In the genomic region with DNA sequence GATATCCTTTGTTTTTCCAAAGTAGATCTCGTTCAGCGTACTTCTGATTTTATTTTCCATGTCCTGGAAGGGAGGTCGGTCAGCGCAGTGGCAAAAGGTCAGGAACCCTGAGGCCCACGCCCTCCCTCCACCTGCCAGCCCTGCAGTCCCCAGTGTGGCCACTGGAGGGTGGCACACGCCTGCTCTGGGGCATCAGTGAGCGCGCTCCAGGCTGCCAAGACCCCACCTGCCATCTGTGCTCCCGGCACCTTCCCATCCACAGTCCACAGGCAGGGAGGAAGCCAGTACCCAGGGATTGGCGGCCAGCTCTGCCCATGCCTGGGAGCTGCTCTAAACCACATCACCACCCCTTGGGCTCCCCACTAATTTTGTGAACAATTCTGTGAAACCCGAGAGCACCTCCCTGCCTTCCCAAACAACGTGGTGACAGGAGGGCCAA, we compare ENCODE assay signal across 8 cellular contexts. TPM values are rescaled to one million over a fixed set of nuclear protein-coding genes. Genes with fewer than 3 reads are reported as not detected.
DNase-seq lines count a peak whose midpoint lies in the region; ATAC-seq and TF ChIP-seq lines count a peak whose summit lies in the region.

No MANE protein-coding gene starts in this region.

- no peaks in the 10 kb centered on the region for H3F3A ChIP-seq in OCI-LY1 (ENCODE audit: insufficient read depth, low read length)

- H4K20me1 ChIP-seq in OCI-LY1 (ENCODE audit: insufficient read depth, low read length), result no peaks in the 10 kb centered on the region

- DNase-seq in AG09309 (ENCODE audit: low read depth) (no peak), GM19238 (ENCODE audit: insufficient read length, low spot score) (peak; percentile 45), foreskin keratinocyte (no peak), KG1 (lab: John Stamatoyannopoulos, UW) (no peak), amniotic stem cell (lab: John Stamatoyannopoulos, UW) (no peak)
- DNase-seq in activated T-helper 9 cell treated with anti-CD3 and anti-CD28 coated beads, Interleukin-2, amount 50 U/mL, for 16 hours (ENCODE audit: low read depth), result peak; percentile 12

- no peaks in the 10 kb centered on the region for H3K9me2 ChIP-seq in OCI-LY1 (ENCODE audit: low read depth, low read length)

- no peak overlapping the region for H3K4me2 ChIP-seq in OCI-LY1 (ENCODE audit: low read length)
- H3K4me2 ChIP-seq in parathyroid adenoma (ENCODE audit: low read length), result no peak overlapping the region

- H3K9me3 ChIP-seq in OCI-LY1 (ENCODE audit: low read length), result no peaks in the 10 kb centered on the region
- H3K9me3 ChIP-seq in parathyroid adenoma (ENCODE audit: control insufficient read depth, low read length), result no peaks in the 10 kb centered on the region

- H3K36me3 ChIP-seq in OCI-LY1 (ENCODE audit: insufficient read depth, low read length) (peaks cover 4% of the 10 kb centered on the region; the same call in 1 of the 2 replicates), parathyroid adenoma (ENCODE audit: control insufficient read depth, insufficient read depth, low read length) (no peaks in the 10 kb centered on the region)

- H3K27ac ChIP-seq in OCI-LY1 (ENCODE audit: low read depth, low read length, poor library complexity, severe bottlenecking), result no peak overlapping the region
- H3K27ac ChIP-seq in foreskin keratinocyte, result no peak overlapping the region
- no peak overlapping the region for H3K27ac ChIP-seq in parathyroid adenoma

- H2AFZ ChIP-seq in OCI-LY1 (ENCODE audit: low read length) (no peak overlapping the region), parathyroid adenoma (no peak overlapping the region)

- peak; percentile 64 for ATAC-seq in foreskin keratinocyte

- TF ChIP-seq CTCF in AG09309 (IDR thresholded peaks at IDR 0.05; ENCODE audit: control insufficient read depth, insufficient read depth, low read depth, low read length, missing control alignments) (peak; percentile 95), OCI-LY1 (IDR thresholded peaks at IDR 0.05; ENCODE audit: low read length) (peak; percentile 96), foreskin keratinocyte (conservative IDR thresholded peaks at IDR 0.05) (peak; percentile 86), parathyroid adenoma (IDR thresholded peaks at IDR 0.05) (peak; percentile 61)

- H3K9ac ChIP-seq in OCI-LY1 (ENCODE audit: low read length) (no peak overlapping the region), parathyroid adenoma (no peak overlapping the region)

- H3K4me1 ChIP-seq in OCI-LY1 (ENCODE audit: insufficient read depth, low read length, severe bottlenecking) (peaks cover 25% of the 10 kb centered on the region), foreskin keratinocyte (no peaks in the 10 kb centered on the region), parathyroid adenoma (no peaks in the 10 kb centered on the region)

- H3K4me3 ChIP-seq in AG09309 (ENCODE audit: control insufficient read depth, low read depth, low read length) (no peak overlapping the region), OCI-LY1 (ENCODE audit: low read depth, low read length, poor library complexity, severe bottlenecking) (no peak overlapping the region), parathyroid adenoma (ENCODE audit: low read depth, low read length) (no peak overlapping the region)

- H3K27me3 ChIP-seq in OCI-LY1 (ENCODE audit: insufficient read depth, low read length) (no peaks in the 10 kb centered on the region), foreskin keratinocyte (no peaks in the 10 kb centered on the region), parathyroid adenoma (ENCODE audit: control insufficient read depth, insufficient read depth, low read length) (no peaks in the 10 kb centered on the region)

- H3K79me2 ChIP-seq in OCI-LY1 (ENCODE audit: insufficient read depth, low read length), result no peaks in the 10 kb centered on the region
- no peaks in the 10 kb centered on the region for H3K79me2 ChIP-seq in parathyroid adenoma

RNA-seq across cellular contexts. Expression of a gene that starts 32.3 kb away (rescaled TPM):
- total RNA-seq in foreskin keratinocyte, result 14.2 and 16.9 TPM in 2 replicates
- 16.6 and 19.7 TPM in 2 replicates for polyA plus RNA-seq in foreskin keratinocyte

RNA-seq across cellular contexts. Expression of a gene that starts 32.4 kb away (rescaled TPM):
- total RNA-seq in foreskin keratinocyte, result 53.9 and 55.8 TPM in 2 replicates
- polyA plus RNA-seq in foreskin keratinocyte, result 71.1 and 73.6 TPM in 2 replicates

RNA-seq across cellular contexts. Expression of a gene that starts 55.8 kb away (rescaled TPM):
- 0.18 and 0.27 TPM in 2 replicates for total RNA-seq in foreskin keratinocyte
- polyA plus RNA-seq in foreskin keratinocyte, result 0.20 and 0.21 TPM in 2 replicates

Comparison
In these comparisons a context has a peak if more than half of its experiments do, and no peak if none do; other contexts are left out.
1. DNase-seq: peak in GM19238 (single experiment) and activated T-helper 9 cell treated with anti-CD3 and anti-CD28 coated beads, Interleukin-2, amount 50 U/mL, for 16 hours (single experiment); none in AG09309 (single experiment), foreskin keratinocyte (0 of 2), KG1 (single experiment) and amniotic stem cell (single experiment).
2. Peak in every context shown above with its lines, with median percentiles within 50 percentile points of each other: CTCF ChIP-seq.